In the genomic region with DNA sequence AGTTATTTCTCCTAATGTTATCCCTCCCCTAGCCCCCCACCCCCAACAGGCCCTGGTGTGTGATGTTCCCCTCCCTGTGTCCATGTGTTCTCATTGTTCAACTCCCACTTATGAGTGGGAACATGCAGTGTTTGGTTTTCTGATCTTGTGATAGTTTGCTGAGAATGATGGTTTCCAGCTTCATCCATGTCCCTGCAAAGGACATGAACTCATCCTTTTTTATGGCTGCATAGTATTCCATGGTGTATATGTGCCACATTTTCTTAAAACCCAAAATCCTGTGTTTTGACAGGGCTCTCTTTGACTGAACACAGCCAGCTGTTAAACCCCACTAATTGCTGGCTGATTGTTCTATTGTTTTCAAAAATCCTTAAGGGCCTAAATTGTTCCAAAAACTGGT, we compare ENCODE assay signal across 1 cellular context. TPM values are rescaled to one million over a fixed set of nuclear protein-coding genes. Genes with fewer than 3 reads are reported as not detected.
"Had no signal": no experiment of that assay in that cellular context is flagged by ENCODE, and none has a peak within 500 bp of the region (broad histone marks: within the 10 kb centered on the region; RNA-seq: fewer than 3 reads in every experiment).

No MANE protein-coding gene starts in this region.

RNA-seq across cellular contexts. Expression of gene NHSL2, which starts 53.5 kb away (rescaled TPM):
- total RNA-seq: bronchial epithelial cell had no signal
